Comparison of ENCODE assay signal across 14 cellular contexts in the genomic region with DNA sequence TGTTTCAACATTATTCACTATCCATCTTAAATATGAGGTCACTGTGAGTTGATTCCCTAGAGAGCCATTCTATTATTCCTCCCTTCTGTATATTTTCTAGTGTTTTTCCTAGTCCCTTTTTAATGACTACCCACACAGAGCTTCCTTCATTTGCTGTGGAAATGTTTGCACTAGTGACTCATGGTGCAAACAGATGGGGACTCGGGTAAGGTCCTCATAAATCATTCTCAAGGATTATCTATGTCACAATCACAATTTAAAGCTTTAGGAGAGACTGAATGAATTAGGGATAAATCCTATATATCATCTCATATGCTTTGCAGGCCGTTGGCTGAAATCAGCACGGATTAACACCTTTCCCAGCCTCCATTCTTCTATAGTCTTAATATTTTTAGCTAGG.
DNase-seq lines count a peak whose midpoint lies in the region; ATAC-seq and TF ChIP-seq lines count a peak whose summit lies in the region.
"Had no signal": no experiment of that assay in that cellular context is flagged by ENCODE, and none has a peak within 500 bp of the region (broad histone marks: within the 10 kb centered on the region; RNA-seq: fewer than 3 reads in every experiment).

No MANE protein-coding gene starts in this region.

- H3K9me3 Mint-ChIP-seq in type B pancreatic cell: no peaks in the 10 kb centered on the region
- peaks cover 6% of the 10 kb centered on the region for H3K9me3 Mint-ChIP-seq in activated T-cell treated with anti-CD3 and anti-CD28 coated beads, Interleukin-2, amount 50 U/mL, for 24 hours
- H3K9me3 Mint-ChIP-seq: dendritic cell treated with granulocyte-macrophage colony-stimulating factor and Interleukin-4, amounts not matched to agents 40 ng/mL and 50 ng/mL, for 4 days had no signal

- H4K20me1 ChIP-seq in GM23248 (ENCODE audit: insufficient read depth): no peaks in the 10 kb centered on the region

- no peaks in the 10 kb centered on the region for H3K27me3 Mint-ChIP-seq in type B pancreatic cell
- no peaks in the 10 kb centered on the region for H3K27me3 Mint-ChIP-seq in activated T-cell treated with anti-CD3 and anti-CD28 coated beads, Interleukin-2, amount 50 U/mL, for 24 hours
- H3K27me3 Mint-ChIP-seq: CD8-positive, alpha-beta memory T cell; dendritic cell treated with granulocyte-macrophage colony-stimulating factor and Interleukin-4, amounts not matched to agents 40 ng/mL and 50 ng/mL, for 4 days had no signal

- H3K27ac Mint-ChIP-seq in type B pancreatic cell: peak overlapping the region; percentile 80
- H3K27ac Mint-ChIP-seq in activated T-cell treated with anti-CD3 and anti-CD28 coated beads, Interleukin-2, amount 50 U/mL, for 24 hours: no peak overlapping the region
- H3K27ac Mint-ChIP-seq: CD8-positive, alpha-beta memory T cell; dendritic cell treated with granulocyte-macrophage colony-stimulating factor and Interleukin-4, amounts not matched to agents 40 ng/mL and 50 ng/mL, for 4 days had no signal

- no peak overlapping the region for H2AFZ ChIP-seq in GM23248

- TF ChIP-seq CTCF in WERI-Rb-1 (IDR thresholded peaks at IDR 0.05; ENCODE audit: low read depth, low read length) (no peak), type B pancreatic cell (conservative IDR thresholded peaks at IDR 0.05) (no peak)

- H3K27ac ChIP-seq in WERI-Rb-1 (peak overlapping the region; percentile 86), GM23248 (no peak overlapping the region)
- H3K27ac ChIP-seq: suprapubic skin had no signal

- in situ Hi-C loops in GM23248 (cut with MboI): no loop called here

- H3K4me1 ChIP-seq in GM23248 (ENCODE audit: insufficient read depth): no peaks in the 10 kb centered on the region
- H3K4me1 ChIP-seq: suprapubic skin had no signal

- 1 to 8% methylated on average over 3 of the region's 3 CpGs for WGBS in GM23248 (ENCODE audit: low coverage in 1 of 2, low lambda C conversion rate in 2 of 2, missing lambda C conversion rate in 2 of 2), 2 experiments

- H3F3A ChIP-seq in GM23248 (ENCODE audit: insufficient read depth): no peaks in the 10 kb centered on the region

- H3K36me3 ChIP-seq in WERI-Rb-1 (no peaks in the 10 kb centered on the region), GM23248 (ENCODE audit: low read depth) (no peaks in the 10 kb centered on the region)
- H3K36me3 ChIP-seq: suprapubic skin had no signal

- H3K27me3 ChIP-seq in WERI-Rb-1 (ENCODE audit: insufficient read depth, low read depth, severe bottlenecking): no peaks in the 10 kb centered on the region
- no peaks in the 10 kb centered on the region for H3K27me3 ChIP-seq in GM23248 (replicated peaks; ENCODE audit: insufficient read depth)
- H3K27me3 ChIP-seq: suprapubic skin had no signal

- peaks cover 10% of the 10 kb centered on the region for H3K4me1 Mint-ChIP-seq in type B pancreatic cell (ENCODE audit: unreplicated experiment)
- H3K4me1 Mint-ChIP-seq in activated T-cell treated with anti-CD3 and anti-CD28 coated beads, Interleukin-2, amount 50 U/mL, for 24 hours (ENCODE audit: low read depth): no peaks in the 10 kb centered on the region
- H3K4me1 Mint-ChIP-seq: CD8-positive, alpha-beta memory T cell had no signal

- no peak overlapping the region for H3K9ac ChIP-seq in GM23248

- H3K9me2 ChIP-seq in GM23248 (ENCODE audit: insufficient read depth): no peaks in the 10 kb centered on the region

- H3K79me2 ChIP-seq in GM23248 (ENCODE audit: insufficient read depth): no peaks in the 10 kb centered on the region

- no peaks in the 10 kb centered on the region for H3K36me3 Mint-ChIP-seq in type B pancreatic cell
- H3K36me3 Mint-ChIP-seq in activated T-cell treated with anti-CD3 and anti-CD28 coated beads, Interleukin-2, amount 50 U/mL, for 24 hours (ENCODE audit: low read depth): no peaks in the 10 kb centered on the region
- H3K36me3 Mint-ChIP-seq: CD8-positive, alpha-beta memory T cell had no signal

- H3K4me3 ChIP-seq in WERI-Rb-1 (ENCODE audit: low read depth, low read length) (peak overlapping the region; percentile 30), GM23248 (no peak overlapping the region)
- H3K4me3 ChIP-seq: suprapubic skin had no signal

- H3K4me3 Mint-ChIP-seq in type B pancreatic cell: no peak overlapping the region
- H3K4me3 Mint-ChIP-seq in activated T-cell treated with anti-CD3 and anti-CD28 coated beads, Interleukin-2, amount 50 U/mL, for 24 hours: no peak overlapping the region
- H3K4me3 Mint-ChIP-seq: CD8-positive, alpha-beta memory T cell; dendritic cell treated with granulocyte-macrophage colony-stimulating factor and Interleukin-4, amounts not matched to agents 40 ng/mL and 50 ng/mL, for 4 days had no signal

- ATAC-seq in HG02678 (IDR thresholded peaks at IDR 0.05; ENCODE audit: unreplicated experiment): no peak

- H3K9me3 ChIP-seq in WERI-Rb-1 (ENCODE audit: severe bottlenecking): peaks cover 3% of the 10 kb centered on the region
- no peaks in the 10 kb centered on the region for H3K9me3 ChIP-seq in GM23248 (ENCODE audit: low read depth)
- H3K9me3 ChIP-seq: suprapubic skin had no signal

- no peak overlapping the region for H3K4me2 ChIP-seq in GM23248 (ENCODE audit: unreplicated experiment)

- DNase-seq in HT1080 (ENCODE audit: low read depth) (peak; percentile 75), NCI-H2227 treated with DMSO at 0.1 percent for 48 hours (lab: John Stamatoyannopoulos, UW) (peak; percentile 72), WERI-Rb-1 (peak; percentile 67), type B pancreatic cell (ENCODE audit: extremely low spot score, unreplicated experiment) (no peak), GM23248 (no peak)
- no peak for DNase-seq in activated T-cell treated with anti-CD3 and anti-CD28 coated beads, Interleukin-2, amount 50 U/mL, for 24 hours
- DNase-seq: activated CD4-positive, alpha-beta T cell treated with anti-CD3 and anti-CD28 coated beads, Interleukin-2, amount 50 U/mL, for 4 hours; CD8-positive, alpha-beta memory T cell; mesenchymal stem cell; NCI-H2107; RPMI8226 had no signal

Comparison
In these comparisons a context has a peak if more than half of its experiments do, and no peak if none do; other contexts are left out.
1. DNase-seq: peak in HT1080 (single experiment), NCI-H2227 treated with DMSO at 0.1 percent for 48 hours (single experiment) and WERI-Rb-1 (single experiment); none in type B pancreatic cell (single experiment), activated T-cell treated with anti-CD3 and anti-CD28 coated beads, Interleukin-2, amount 50 U/mL, for 24 hours (single experiment) and GM23248 (single experiment).